25 cellular contexts compared by ENCODE assay signal in genomic region chr13:94009696-94010095, GRCh38.
A peak's percentile ranks its signal among the peaks of the same experiment; 100 is the strongest.
DNase-seq lines count a peak whose midpoint lies in the region; ATAC-seq, FAIRE-seq and TF ChIP-seq lines count a peak whose summit lies in the region.
"Had no signal": no experiment of that assay in that cellular context is flagged by ENCODE, and none has a peak within 500 bp of the region (broad histone marks: within the 10 kb centered on the region; RNA-seq: fewer than 3 reads in every experiment).

No MANE protein-coding gene starts in this region.

- no peak for ATAC-seq in GM18868 (IDR thresholded peaks at IDR 0.05; ENCODE audit: unreplicated experiment)
- ATAC-seq: left colon had no signal

- no peaks in the 10 kb centered on the region for H3K79me2 ChIP-seq in ACC112 (ENCODE audit: control insufficient read depth, insufficient read depth, low read length, unreplicated experiment)

- H3K27me3 ChIP-seq in ACC112 (ENCODE audit: insufficient read depth, low read length), result no peaks in the 10 kb centered on the region
- H3K27me3 ChIP-seq: adrenal gland had no signal

- H3K27ac ChIP-seq in ACC112 (ENCODE audit: low read depth, low read length), result peak overlapping the region; percentile 52
- H3K27ac ChIP-seq: adrenal gland had no signal

- H3K4me3 ChIP-seq in ACC112 (ENCODE audit: low read depth, low read length), result no peak overlapping the region
- H3K4me3 ChIP-seq in astrocyte of the spinal cord (ENCODE audit: low read depth, low read length), result no peak overlapping the region
- H3K4me3 ChIP-seq: adrenal gland had no signal

- FAIRE-seq in H54 (lab: Jason Lieb, UNC), result peak; percentile 92
- FAIRE-seq: A204.1, colon, endometrium, HTR-8/SVneo, urothelium cell line had no signal

- peaks cover 18% of the 10 kb centered on the region for H3K4me1 ChIP-seq in ACC112 (ENCODE audit: control insufficient read depth, insufficient read depth, low read length, unreplicated experiment)
- H3K4me1 ChIP-seq: adrenal gland had no signal

- H2AFZ ChIP-seq in ACC112 (ENCODE audit: low read length, unreplicated experiment), result peak overlapping the region; percentile 57

- in situ Hi-C loops in astrocyte of the spinal cord (cut with HindIII; ENCODE audit: low sequenced_read_pairs), result no loop called here

- TF ChIP-seq POLR2A in H54 (IDR thresholded peaks at IDR 0.05; ENCODE audit: low read depth, low read length), result no peak

- DNase-seq in H54 (ENCODE audit: insufficient read length, low spot score), result no peak
- DNase-seq in astrocyte of the spinal cord (ENCODE audit: low read depth, low spot score), result peak; percentile 28
- peak; percentile 31 for DNase-seq in fibroblast of the conjunctiva (ENCODE audit: low read depth)
- DNase-seq in stimulated activated naive CD4-positive, alpha-beta T cell (lab: John Stamatoyannopoulos, UW), result no peak
- no peak for DNase-seq in mesenteric fat pad (ENCODE audit: low spot score)
- DNase-seq in 8988T, result no peak
- DNase-seq: activated CD4-positive, alpha-beta T cell treated with anti-CD3 and anti-CD28 coated beads for 48 hours; activated effector memory CD4-positive, alpha-beta T cell treated with Interleukin-2 at 50 U/mL for 16 hours; adrenal gland; CD4-positive, alpha-beta memory T cell; Kasumi-1; left colon; midbrain; NCI-H1105; NCI-H526; Right ventricle myocardium superior; stimulated activated CD4-positive, alpha-beta T cell treated with anti-CD3 and anti-CD28 coated beads, Interleukin-4, amount 100 ng/mL, for 4 hours; T-helper 1 cell had no signal

- H3K36me3 ChIP-seq in ACC112 (ENCODE audit: insufficient read depth, low read length), result no peaks in the 10 kb centered on the region
- H3K36me3 ChIP-seq: adrenal gland had no signal

- no peak for TF ChIP-seq CTCF in astrocyte of the spinal cord (IDR thresholded peaks at IDR 0.05; ENCODE audit: low read depth, low read length)

Comparison
In these comparisons a context has a peak if more than half of its experiments do, and no peak if none do; other contexts are left out.
1. DNase-seq: peak in astrocyte of the spinal cord (single experiment) and fibroblast of the conjunctiva (single experiment); none in H54 (single experiment), stimulated activated naive CD4-positive, alpha-beta T cell (0 of 6), mesenteric fat pad (single experiment) and 8988T (single experiment).